Comparison of ENCODE assay signal across 1 cellular context in genomic region chr6:152298055-152298647, GRCh38.
TF ChIP-seq lines count a peak whose summit lies in the region.

No MANE protein-coding gene starts in this region.

TF ChIP-seq in GM12878, 131 proteins besides CTCF, POLR2A, EP300 and RAD21 (continued from another document):
- TF ChIP-seq BCLAF1 (IDR thresholded peaks at IDR 0.05) (no peak), TCF12 (IDR thresholded peaks at IDR 0.05; ENCODE audit: low read depth, low read length) (no peak), NR2C1 (IDR thresholded peaks at IDR 0.05) (no peak), MTA2 (IDR thresholded peaks at IDR 0.05; ENCODE audit: low read depth) (peak; percentile 48), SUZ12 (IDR thresholded peaks at IDR 0.05; ENCODE audit: unreplicated experiment) (no peak), MEF2B (IDR thresholded peaks at IDR 0.05; ENCODE audit: partially characterized antibody, poor library complexity, severe bottlenecking) (peak; percentile 63), WRNIP1 (IDR thresholded peaks at IDR 0.05; ENCODE audit: borderline replicate concordance, low read depth, low read length) (no peak)
